13 cellular contexts compared by ENCODE assay signal in genomic region chr3:51382947-51383578, GRCh38. TPM values are rescaled to one million over a fixed set of nuclear protein-coding genes. Genes with fewer than 3 reads are reported as not detected.
DNase-seq lines count a peak whose midpoint lies in the region; ATAC-seq, FAIRE-seq and TF ChIP-seq lines count a peak whose summit lies in the region.
"Had no signal": no experiment of that assay in that cellular context is flagged by ENCODE, and none has a peak within 500 bp of the region (broad histone marks: within the 10 kb centered on the region; RNA-seq: fewer than 3 reads in every experiment).

No MANE protein-coding gene starts in this region.

- no peak for TF ChIP-seq CTCF in astrocyte (IDR thresholded peaks at IDR 0.05; ENCODE audit: insufficient read depth, low read depth, low read length)

- no peak for DNase-seq in CD8-positive, alpha-beta memory T cell
- DNase-seq in astrocyte (ENCODE audit: low read depth): no peak
- DNase-seq in naive thymus-derived CD8-positive, alpha-beta T cell: peak in 1 of 10 donors; percentile 2
- no peak for DNase-seq in DMS53 treated with DMSO at 0.1 percent for 48 hours (lab: John Stamatoyannopoulos, UW; ENCODE audit: unreplicated experiment)
- no peak for DNase-seq in globus pallidus (ENCODE audit: low spot score)
- no peak for DNase-seq in left colon
- no peak for DNase-seq in G401 (ENCODE audit: low spot score)
- DNase-seq: activated CD4-positive, CD25-positive, alpha-beta regulatory T cell; NCI-H2029 treated with DMSO at 0.1 percent for 48 hours had no signal

- H3K4me1 Mint-ChIP-seq in CD8-positive, alpha-beta memory T cell: peaks cover 32 to 46% (median 41%) of the 10 kb centered on the region in 3 donors
- peaks cover 14% of the 10 kb centered on the region for H3K4me1 Mint-ChIP-seq in astrocyte (ENCODE audit: low read depth, unreplicated experiment)
- H3K4me1 Mint-ChIP-seq in naive thymus-derived CD8-positive, alpha-beta T cell: peaks cover 24 to 52% (median 51%) of the 10 kb centered on the region in 4 donors

- no peaks in the 10 kb centered on the region for H3K9me3 ChIP-seq in CD8-positive, alpha-beta memory T cell (ENCODE audit: low read length)
- no peaks in the 10 kb centered on the region for H3K9me3 ChIP-seq in HUES6 (ENCODE audit: control insufficient read depth, insufficient read depth, low read depth, low read length)
- no peaks in the 10 kb centered on the region for H3K9me3 ChIP-seq in astrocyte (ENCODE audit: insufficient read depth, low read depth, low read length)
- H3K9me3 ChIP-seq: ascending aorta, right atrium auricular region had no signal

- POLR2A ChIA-PET in CD8-positive, alpha-beta memory T cell (lab: Charles Lee): interaction anchor here (0.6 kb wide), 1 partner anchor 1084 kb away, joined by 3 read pairs; the partner anchor contains the start of genes HYAL3 and NAA80
- POLR2A ChIA-PET in naive thymus-derived CD8-positive, alpha-beta T cell (lab: Charles Lee): interaction anchor here (0.8 to 2.7 kb wide), 2 partner anchors 117 to 760 kb away, joined by 3 to 35 read pairs; partner anchors contain the start of gene DCAF1

- in situ Hi-C loops in G401 (cut with HindIII; ENCODE audit: low sequenced_read_pairs): loop anchor here (25.0 kb wide), 1 partner anchor 771 kb away; the partner anchor contains the start of genes CISH and MAPKAPK3

- peaks cover 45% of the 10 kb centered on the region for H3K79me2 ChIP-seq in astrocyte (ENCODE audit: insufficient read depth, low read length)

- no peak overlapping the region for H3K4me3 ChIP-seq in CD8-positive, alpha-beta memory T cell (ENCODE audit: low read length)
- H3K4me3 ChIP-seq in HUES6 (ENCODE audit: low read depth, low read length) (peak overlapping the region; percentile 98; the same call in 1 of the 2 replicates), astrocyte (ENCODE audit: insufficient read depth, low read depth, low read length) (no peak overlapping the region)

- peaks cover 0 to 4% of the 10 kb centered on the region in 2 donors for H3K27me3 Mint-ChIP-seq in CD8-positive, alpha-beta memory T cell
- no peaks in the 10 kb centered on the region for H3K27me3 Mint-ChIP-seq in astrocyte (ENCODE audit: low read depth, unreplicated experiment)
- H3K27me3 Mint-ChIP-seq in naive thymus-derived CD8-positive, alpha-beta T cell: no peaks in the 10 kb centered on the region

- H3K4me2 ChIP-seq in astrocyte (ENCODE audit: low read length): peak overlapping the region; percentile 83

- no peaks in the 10 kb centered on the region for H3K9me3 Mint-ChIP-seq in CD8-positive, alpha-beta memory T cell
- no peaks in the 10 kb centered on the region for H3K9me3 Mint-ChIP-seq in astrocyte (ENCODE audit: unreplicated experiment)
- no peaks in the 10 kb centered on the region for H3K9me3 Mint-ChIP-seq in naive thymus-derived CD8-positive, alpha-beta T cell

- H3K27ac Mint-ChIP-seq in CD8-positive, alpha-beta memory T cell: peak overlapping the region in 7 of 8 donors; percentile 82 to 100 (median 99)
- no peak overlapping the region for H3K27ac Mint-ChIP-seq in astrocyte (ENCODE audit: unreplicated experiment)
- H3K27ac Mint-ChIP-seq in naive thymus-derived CD8-positive, alpha-beta T cell: peak overlapping the region; percentile 47 to 100 (median 88)

- H3K36me3 ChIP-seq in CD8-positive, alpha-beta memory T cell (ENCODE audit: insufficient read depth, low read length): peaks cover 6% of the 10 kb centered on the region
- H3K36me3 ChIP-seq in HUES6 (ENCODE audit: control insufficient read depth, insufficient read depth, low read length) (peaks cover 17% of the 10 kb centered on the region), astrocyte (ENCODE audit: insufficient read depth, low read length) (peaks cover 6% of the 10 kb centered on the region)

- H3K4me3 Mint-ChIP-seq in CD8-positive, alpha-beta memory T cell: peak overlapping the region in 6 of 7 donors; percentile 34 to 100 (median 82)
- peak overlapping the region; percentile 100 for H3K4me3 Mint-ChIP-seq in astrocyte (ENCODE audit: unreplicated experiment)
- peak overlapping the region in 9 of 10 donors; percentile 11 to 99 (median 98) for H3K4me3 Mint-ChIP-seq in naive thymus-derived CD8-positive, alpha-beta T cell

- peaks cover 40% of the 10 kb centered on the region for H3K4me1 ChIP-seq in CD8-positive, alpha-beta memory T cell (ENCODE audit: insufficient read depth, low read length)
- H3K4me1 ChIP-seq in HUES6 (ENCODE audit: control insufficient read depth, insufficient read depth, low read length) (peaks cover 21% of the 10 kb centered on the region), astrocyte (ENCODE audit: insufficient read depth, low read length) (peaks cover 24% of the 10 kb centered on the region)

- FAIRE-seq in astrocyte (lab: Jason Lieb, UNC): no peak

- H4K20me1 ChIP-seq in astrocyte (ENCODE audit: insufficient read depth, low read length): peaks cover 23% of the 10 kb centered on the region

- intact Hi-C loops in left colon (cut with DNase I, micrococcal nuclease): no loop called here

- CTCF ChIA-PET in CD8-positive, alpha-beta memory T cell (lab: Charles Lee): no interaction called here

- no peaks in the 10 kb centered on the region for H3K27me3 ChIP-seq in CD8-positive, alpha-beta memory T cell (ENCODE audit: insufficient read depth, low read length, poor library complexity, severe bottlenecking)
- H3K27me3 ChIP-seq in HUES6 (ENCODE audit: control insufficient read depth, insufficient read depth, low read length) (no peaks in the 10 kb centered on the region), astrocyte (ENCODE audit: insufficient read depth, low read length) (no peaks in the 10 kb centered on the region)
- H3K27me3 ChIP-seq: ascending aorta, right atrium auricular region had no signal

- peaks cover 0 to 27% (median 5%) of the 10 kb centered on the region in 3 donors for H3K36me3 Mint-ChIP-seq in CD8-positive, alpha-beta memory T cell
- peaks cover 4% of the 10 kb centered on the region for H3K36me3 Mint-ChIP-seq in astrocyte (ENCODE audit: low read depth, unreplicated experiment)
- H3K36me3 Mint-ChIP-seq in naive thymus-derived CD8-positive, alpha-beta T cell: peaks cover 0 to 11% (median 0%) of the 10 kb centered on the region in 3 donors

- H2AFZ ChIP-seq in astrocyte (ENCODE audit: low read depth, low read length): no peak overlapping the region

- H3K9ac ChIP-seq in HUES6 (ENCODE audit: low read length): no peak overlapping the region
- no peak overlapping the region for H3K9ac ChIP-seq in astrocyte (ENCODE audit: low read length)

- H3K27ac ChIP-seq in CD8-positive, alpha-beta memory T cell (ENCODE audit: low read depth, low read length): no peak overlapping the region
- H3K27ac ChIP-seq in HUES6 (ENCODE audit: low read depth, low read length): no peak overlapping the region
- H3K27ac ChIP-seq in astrocyte (ENCODE audit: low read depth, low read length): no peak overlapping the region
- H3K27ac ChIP-seq: right atrium auricular region had no signal

- ATAC-seq in naive thymus-derived CD8-positive, alpha-beta T cell: no peak
- ATAC-seq in left colon: no peak
- ATAC-seq: esophagus mucosa had no signal

RNA-seq across cellular contexts. Expression of gene MANF, which starts 2.0 kb away (rescaled TPM):
- 100 to 1,000 TPM; 197 to 204 TPM for total RNA-seq in CD8-positive, alpha-beta memory T cell
- polyA plus RNA-seq in CD8-positive, alpha-beta memory T cell: 64.5 TPM
- total RNA-seq in astrocyte (125 and 131 TPM in 2 replicates), left colon (10 to 100 TPM; 62.7 to 83.4 TPM)
- total RNA-seq in naive thymus-derived CD8-positive, alpha-beta T cell: 10 to 100 TPM; 51.1 to 56.2 TPM
- 10 to 100 TPM; 41.6 to 45.3 (median 44.4) TPM for polyA plus RNA-seq in naive thymus-derived CD8-positive, alpha-beta T cell
- 112 and 162 TPM in 2 replicates for total RNA-seq in G401 (2014; rRNA removed; shearing (Covaris generic))

RNA-seq across cellular contexts. Expression of gene RBM15B, which starts 8.0 kb away (rescaled TPM):
- 10 to 100 TPM; 47.4 to 47.8 TPM for total RNA-seq in CD8-positive, alpha-beta memory T cell
- polyA plus RNA-seq in CD8-positive, alpha-beta memory T cell: 26.7 TPM
- total RNA-seq in astrocyte: 23.5 and 24.3 TPM in 2 replicates
- total RNA-seq in naive thymus-derived CD8-positive, alpha-beta T cell: 10 to 100 TPM; 41.8 to 42.0 TPM
- polyA plus RNA-seq in naive thymus-derived CD8-positive, alpha-beta T cell: 10 to 100 TPM; 12.9 to 27.3 (median 14.2) TPM
- 10 to 100 TPM; 32.0 to 33.4 TPM for total RNA-seq in left colon
- total RNA-seq in G401 (2014; rRNA removed; shearing (Covaris generic)): 48.4 and 52.6 TPM in 2 replicates
